ENCODE assay signal across 29 cellular contexts in genomic region chr16:68041783-68042182, GRCh38. TPM values are rescaled to one million over a fixed set of nuclear protein-coding genes. Genes with fewer than 3 reads are reported as not detected.
DNase-seq lines count a peak whose midpoint lies in the region; ATAC-seq and TF ChIP-seq lines count a peak whose summit lies in the region.
"Had no signal": no experiment of that assay in that cellular context is flagged by ENCODE, and none has a peak within 500 bp of the region (broad histone marks: within the 10 kb centered on the region; RNA-seq: fewer than 3 reads in every experiment).

No MANE protein-coding gene starts in this region.

- H3K27me3 Mint-ChIP-seq in dendritic cell treated with granulocyte-macrophage colony-stimulating factor and Interleukin-4, amounts not matched to agents 40 ng/mL and 50 ng/mL, for 4 days: no peaks in the 10 kb centered on the region
- H3K27me3 Mint-ChIP-seq: activated naive CD4-positive, alpha-beta T cell treated with anti-CD3 and anti-CD28 coated beads, Interleukin-2, amount 50 U/mL, for 24 hours; activated T-helper 17 cell treated with anti-CD3 and anti-CD28 coated beads, Interleukin-2, amount 50 U/mL, for 72 hours; brain had no signal

- peak overlapping the region; percentile 62 for H3K27ac Mint-ChIP-seq in dendritic cell treated with granulocyte-macrophage colony-stimulating factor and Interleukin-4, amounts not matched to agents 40 ng/mL and 50 ng/mL, for 4 days
- H3K27ac Mint-ChIP-seq: activated CD8-positive, alpha-beta T cell treated with anti-CD3 and anti-CD28 coated beads, Interleukin-2, amount 10 ng/mL, durations not matched to agents 7 days and 5 days; activated naive CD4-positive, alpha-beta T cell treated with anti-CD3 and anti-CD28 coated beads, Interleukin-2, amount 50 U/mL, for 24 hours; activated T-helper 17 cell treated with anti-CD3 and anti-CD28 coated beads, Interleukin-2, amount 50 U/mL, for 72 hours; brain; endodermal cell had no signal

- no peak overlapping the region for H2AFZ ChIP-seq in Karpas-422 (ENCODE audit: low read length)

- H4K20me1 ChIP-seq in Karpas-422 (ENCODE audit: insufficient read depth, low read depth, low read length): no peaks in the 10 kb centered on the region

- H3K4me3 ChIP-seq in upper lobe of right lung (no peak overlapping the region), Karpas-422 (ENCODE audit: low read length) (no peak overlapping the region)
- H3K4me3 ChIP-seq: transverse colon had no signal

- peaks cover 50% of the 10 kb centered on the region for H3K4me1 Mint-ChIP-seq in dendritic cell treated with granulocyte-macrophage colony-stimulating factor and Interleukin-4, amounts not matched to agents 40 ng/mL and 50 ng/mL, for 4 days (ENCODE audit: low read depth)

- H3K4me1 ChIP-seq in upper lobe of right lung: peaks cover 25% of the 10 kb centered on the region
- peaks cover 42% of the 10 kb centered on the region for H3K4me1 ChIP-seq in Karpas-422 (ENCODE audit: low read length)
- H3K4me1 ChIP-seq: transverse colon had no signal

- intact Hi-C loops in dendritic cell treated with granulocyte-macrophage colony-stimulating factor and Interleukin-4, amounts not matched to agents 40 ng/mL and 50 ng/mL, for 4 days (cut with micrococcal nuclease): loop anchor here (5.0 kb wide), 1 partner anchor 369 kb away; no protein-coding TSS in a partner anchor
- intact Hi-C loops in upper lobe of right lung (cut with DNase I): loop anchor here (5.0 to 10.0 kb wide), 2 partner anchors 49 to 157 kb away; partner anchors contain the start of gene NRN1L

- H3K36me3 ChIP-seq in upper lobe of right lung (peaks cover 6% of the 10 kb centered on the region), Karpas-422 (ENCODE audit: insufficient read depth, low read length) (peaks cover 9% of the 10 kb centered on the region; the same call in 1 of the 2 replicates)

- H3K4me3 Mint-ChIP-seq in dendritic cell treated with granulocyte-macrophage colony-stimulating factor and Interleukin-4, amounts not matched to agents 40 ng/mL and 50 ng/mL, for 4 days: no peak overlapping the region
- H3K4me3 Mint-ChIP-seq: activated CD8-positive, alpha-beta T cell treated with anti-CD3 and anti-CD28 coated beads, Interleukin-2, amount 10 ng/mL, durations not matched to agents 7 days and 5 days; activated naive CD4-positive, alpha-beta T cell treated with anti-CD3 and anti-CD28 coated beads, Interleukin-2, amount 50 U/mL, for 24 hours; activated T-helper 17 cell treated with anti-CD3 and anti-CD28 coated beads, Interleukin-2, amount 50 U/mL, for 72 hours; brain; endodermal cell had no signal

- no peak for TF ChIP-seq CTCF in upper lobe of right lung (IDR thresholded peaks at IDR 0.05)

- H3K36me3 Mint-ChIP-seq in dendritic cell treated with granulocyte-macrophage colony-stimulating factor and Interleukin-4, amounts not matched to agents 40 ng/mL and 50 ng/mL, for 4 days (ENCODE audit: low read depth): peaks cover 47% of the 10 kb centered on the region

- peak; percentile 55 for ATAC-seq in upper lobe of right lung
- ATAC-seq: activated CD8-positive, alpha-beta T cell treated with anti-CD3 and anti-CD28 coated beads, Interleukin-2, amount 10 ng/mL, durations not matched to agents 7 days and 5 days; activated T-helper 17 cell treated with anti-CD3 and anti-CD28 coated beads, Interleukin-2, amount 50 U/mL, for 72 hours; left lobe of liver; sciatic nerve had no signal

- no peak overlapping the region for H3K4me2 ChIP-seq in Karpas-422 (ENCODE audit: low read depth, low read length, poor library complexity, severe bottlenecking)

- DNase-seq in activated effector memory CD4-positive, alpha-beta T cell treated with anti-CD3 and anti-CD28 coated beads, Interleukin-2, amount 50 U/mL, for 16 hours: peak; percentile 8
- DNase-seq in activated effector memory CD4-positive, alpha-beta T cell treated with Interleukin-2 at 50 U/mL for 16 hours: no peak
- DNase-seq in NOMO-1 (lab: John Stamatoyannopoulos, UW; ENCODE audit: unreplicated experiment in 2 of 2) (peak; percentile 33 to 90), upper lobe of right lung (no peak), Karpas-422 (no peak), SW480 (ENCODE audit: low spot score) (no peak), GM19240 (ENCODE audit: insufficient read length, low spot score) (no peak)
- DNase-seq: activated CD4-positive, alpha-beta T cell treated with anti-CD3 and anti-CD28 coated beads for 1 hour; activated CD8-positive, alpha-beta T cell treated with anti-CD3 and anti-CD28 coated beads, Interleukin-2, amount 10 ng/mL, durations not matched to agents 7 days and 5 days; amniotic stem cell; C1 segment of cervical spinal cord; dermis blood vessel endothelial cell; endodermal cell; glutamatergic neuron; NCI-H1417; NCI-H2081; stimulated activated CD4-positive, alpha-beta T cell treated with anti-CD3 and anti-CD28 coated beads, Interleukin-4, amount 100 ng/mL, for 1 hour; transverse colon had no signal

- H3K9ac ChIP-seq in Karpas-422 (ENCODE audit: low read length): no peak overlapping the region

- H3K27ac ChIP-seq in upper lobe of right lung (no peak overlapping the region), Karpas-422 (ENCODE audit: low read length) (no peak overlapping the region)
- H3K27ac ChIP-seq: 22Rv1, transverse colon had no signal

- H3K9me3 Mint-ChIP-seq in dendritic cell treated with granulocyte-macrophage colony-stimulating factor and Interleukin-4, amounts not matched to agents 40 ng/mL and 50 ng/mL, for 4 days: no peaks in the 10 kb centered on the region
- H3K9me3 Mint-ChIP-seq: activated naive CD4-positive, alpha-beta T cell treated with anti-CD3 and anti-CD28 coated beads, Interleukin-2, amount 50 U/mL, for 24 hours; activated T-helper 17 cell treated with anti-CD3 and anti-CD28 coated beads, Interleukin-2, amount 50 U/mL, for 72 hours; brain; endodermal cell had no signal

- H3K79me2 ChIP-seq in Karpas-422 (ENCODE audit: low read length): peaks cover 44% of the 10 kb centered on the region

- no peaks in the 10 kb centered on the region for H3K9me2 ChIP-seq in Karpas-422 (replicated peaks; ENCODE audit: insufficient read depth, low read length)

- H3K9me3 ChIP-seq in upper lobe of right lung (no peaks in the 10 kb centered on the region), Karpas-422 (ENCODE audit: low read length) (no peaks in the 10 kb centered on the region)
- H3K9me3 ChIP-seq: transverse colon had no signal

- no peaks in the 10 kb centered on the region for H3K27me3 ChIP-seq in upper lobe of right lung
- H3K27me3 ChIP-seq in Karpas-422 (ENCODE audit: low read length): no peaks in the 10 kb centered on the region
- H3K27me3 ChIP-seq: transverse colon had no signal

RNA-seq across cellular contexts. Expression of gene DUS2, which starts 18.7 kb away (rescaled TPM):
- 11.2 TPM for total RNA-seq in upper lobe of right lung
- 23.7 and 35.8 TPM in 2 replicates for total RNA-seq in Karpas-422 (2014; rRNA removed; shearing (Covaris generic); ENCODE audit: low replicate concordance)

RNA-seq across cellular contexts. Expression of gene DDX28, which starts 18.8 kb away (rescaled TPM):
- total RNA-seq in upper lobe of right lung: 9.9 TPM
- 10.8 and 20.9 TPM in 2 replicates for total RNA-seq in Karpas-422 (2014; rRNA removed; shearing (Covaris generic); ENCODE audit: low replicate concordance)

RNA-seq across cellular contexts. Expression of gene DPEP2NB, which starts 26.1 kb away (rescaled TPM):
- not detected for total RNA-seq in upper lobe of right lung
- not detected in 2 replicates for total RNA-seq in Karpas-422 (2014; rRNA removed; shearing (Covaris generic); ENCODE audit: low replicate concordance)
- total RNA-seq: activated CD8-positive, alpha-beta T cell treated with anti-CD3 and anti-CD28 coated beads, Interleukin-2, amount 10 ng/mL, durations not matched to agents 7 days and 5 days; activated T-helper 17 cell treated with anti-CD3 and anti-CD28 coated beads, Interleukin-2, amount 50 U/mL, for 72 hours; dermis blood vessel endothelial cell; endodermal cell; G401; left lobe of liver; M059J; posterior vena cava; sciatic nerve; T-helper 2 cell treated with Interferon-gamma antibody and Interleukin-4, amounts not matched to agents 100 ng/mL and 5 ng/mL, for 36 hours; transverse colon had no signal

RNA-seq across cellular contexts. Expression of gene DPEP2, which starts 42.5 kb away (rescaled TPM):
- total RNA-seq in upper lobe of right lung: 16.4 TPM
- not detected in 2 replicates for total RNA-seq in Karpas-422 (2014; rRNA removed; shearing (Covaris generic); ENCODE audit: low replicate concordance)
- total RNA-seq: M059J had no signal

RNA-seq across cellular contexts. Expression of gene NFATC3, which starts 43.4 kb away (rescaled TPM):
- 74.5 TPM for total RNA-seq in upper lobe of right lung
- total RNA-seq in Karpas-422 (2014; rRNA removed; shearing (Covaris generic); ENCODE audit: low replicate concordance): 39.1 and 72.3 TPM in 2 replicates

Comparison
In these comparisons a context has a peak if more than half of its experiments do, and no peak if none do; other contexts are left out.
1. DNase-seq: peak in activated effector memory CD4-positive, alpha-beta T cell treated with anti-CD3 and anti-CD28 coated beads, Interleukin-2, amount 50 U/mL, for 16 hours (single experiment) and NOMO-1 (2 of 2); none in activated effector memory CD4-positive, alpha-beta T cell treated with Interleukin-2 at 50 U/mL for 16 hours (single experiment), upper lobe of right lung (single experiment), Karpas-422 (single experiment), SW480 (single experiment) and GM19240 (single experiment).